16 cellular contexts compared by ENCODE assay signal in the genomic region with DNA sequence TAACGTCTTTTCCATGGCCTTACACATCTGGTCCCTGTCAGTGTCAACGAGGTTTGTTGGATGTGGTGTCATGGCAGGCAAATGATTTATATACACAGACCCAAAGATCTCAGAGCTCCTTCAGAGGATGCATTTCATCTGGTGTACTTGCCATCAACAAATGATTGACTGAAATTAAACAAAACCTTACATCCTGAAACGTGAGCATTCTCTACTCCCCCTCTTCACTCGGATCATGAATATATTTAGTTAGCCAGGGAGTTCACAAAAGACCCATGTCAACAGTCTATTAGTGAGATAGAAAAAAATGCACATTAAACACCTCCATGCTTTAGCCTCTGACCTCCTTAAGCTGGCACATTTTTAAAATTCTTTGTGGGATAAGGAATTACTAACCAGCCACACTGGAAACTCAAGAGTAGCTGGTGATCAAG.
A peak's percentile ranks its signal among the peaks of the same experiment; 100 is the strongest.
DNase-seq lines count a peak whose midpoint lies in the region; ATAC-seq and TF ChIP-seq lines count a peak whose summit lies in the region.
"Had no signal": no experiment of that assay in that cellular context is flagged by ENCODE, and none has a peak within 500 bp of the region (broad histone marks: within the 10 kb centered on the region; RNA-seq: fewer than 3 reads in every experiment).

No MANE protein-coding gene starts in this region.

- peak overlapping the region; percentile 42 for H2AFZ ChIP-seq in HCT116 (ENCODE audit: low read depth, low read length, poor library complexity, severe bottlenecking)

- POLR2A ChIA-PET in HCT116 (lab: Charles Lee), result no interaction called here

- H3K9me3 ChIP-seq in HCT116 (ENCODE audit: control insufficient read depth in 1 of 2, insufficient read depth in 1 of 2, low read depth in 1 of 2, low read length in 2 of 2) (no peaks in the 10 kb centered on the region), BE2C (no peaks in the 10 kb centered on the region)

- H3K79me2 ChIP-seq in HCT116 (ENCODE audit: insufficient read depth, low read length), result no peaks in the 10 kb centered on the region

- RAD21 ChIA-PET in HCT116 (lab: Charles Lee; ENCODE audit: low non-redundant PET in 1 of 2, low total read pairs in 2 of 2, uncharacterized antibody in 2 of 2, unreplicated experiment in 2 of 2), result no interaction called here

- DNase-seq in AG10803 (ENCODE audit: low read depth), result peak; percentile 28
- DNase-seq in HCT116 (ENCODE audit: low read depth, low spot score), result no peak
- DNase-seq in amniotic epithelial cell (ENCODE audit: low read depth), result peak; percentile 85
- peak; percentile 94 for DNase-seq in left kidney (ENCODE audit: low read depth, low spot score)
- no peak for DNase-seq in AML-193 (lab: John Stamatoyannopoulos, UW)
- no peak for DNase-seq in NK-92 treated with Interleukin-12 subunit alpha and Interleukin-12 subunit beta, amount 100 ng/mL, for 24 hours (lab: John Stamatoyannopoulos, UW)
- DNase-seq in activated effector memory CD4-positive, alpha-beta T cell treated with Interleukin-2 at 50 U/mL for 16 hours, result no peak
- no peak for DNase-seq in BE2C
- DNase-seq: CD4-positive, alpha-beta memory T cell; dermis blood vessel endothelial cell; glutamatergic neuron; H7; posterior cingulate gyrus; stimulated activated CD4-positive, alpha-beta T cell treated with anti-CD3 and anti-CD28 coated beads, Interleukin-4, amount 100 ng/mL, for 24 hours had no signal

- no peak for TF ChIP-seq POLR2A in HCT116 (IDR thresholded peaks at IDR 0.05; ENCODE audit: borderline replicate concordance, extremely low read depth, insufficient read depth, insufficient read length)

- no peaks in the 10 kb centered on the region for H3K36me3 ChIP-seq in HCT116 (ENCODE audit: control insufficient read depth in 1 of 2, insufficient read depth in 2 of 2, low read length in 2 of 2)
- no peaks in the 10 kb centered on the region for H3K36me3 ChIP-seq in BE2C

- H3K4me1 ChIP-seq in HCT116 (ENCODE audit: control insufficient read depth in 1 of 2, insufficient read depth in 2 of 2, low read length in 2 of 2) (peaks cover 0 to 11% of the 10 kb centered on the region in 2 experiments; a peak in 2 of 4 replicates), BE2C (no peaks in the 10 kb centered on the region)

- no peaks in the 10 kb centered on the region for H3K9me2 ChIP-seq in HCT116 (ENCODE audit: insufficient read depth)

- BruUV-seq in HCT116 (replicated peaks; lab: Mats Ljungman, UMichigan), result no TSS peak

- no peak overlapping the region for H3K4me3 ChIP-seq in AG10803 (ENCODE audit: low read length)
- H3K4me3 ChIP-seq in HCT116 (replicated peaks in 1 of 2; ENCODE audit: low read depth in 1 of 2, low read length in 2 of 2), result no peak overlapping the region
- H3K4me3 ChIP-seq in BE2C (ENCODE audit: low read depth, low read length), result no peak overlapping the region
- H3K4me3 ChIP-seq: lung had no signal

- intact Hi-C loops in HCT116 (cut with micrococcal nuclease), result no loop called here

- no peak overlapping the region for H3K9ac ChIP-seq in HCT116 (ENCODE audit: low read length)

- TF ChIP-seq CTCF in AG10803 (conservative IDR thresholded peaks at IDR 0.05; ENCODE audit: low read length) (no peak), HCT116 (IDR thresholded peaks at IDR 0.05 in 2 of 3, conservative IDR thresholded peaks at IDR 0.05 in 1 of 3; ENCODE audit: borderline replicate concordance in 1 of 3, insufficient read depth in 1 of 3, low read depth in 2 of 3, low read length in 2 of 3) (no peak), BE2C (IDR thresholded peaks at IDR 0.05; ENCODE audit: low read depth, low read length) (no peak)

- H4K20me1 ChIP-seq in HCT116 (ENCODE audit: insufficient read depth), result no peaks in the 10 kb centered on the region

- H3K27me3 ChIP-seq in HCT116 (ENCODE audit: insufficient read depth, low read length), result no peaks in the 10 kb centered on the region
- no peaks in the 10 kb centered on the region for H3K27me3 ChIP-seq in BE2C

- ATAC-seq in HCT116, result no peak
- ATAC-seq: Right ventricle myocardium inferior had no signal

- CTCF ChIA-PET in HCT116 (lab: Charles Lee), result no interaction called here

- no peak overlapping the region for H3K27ac ChIP-seq in HCT116 (ENCODE audit: low read depth, low read length)

- TF ChIP-seq RAD21 in HCT116 (IDR thresholded peaks at IDR 0.05; ENCODE audit: low read depth), result no peak

- no peak overlapping the region; the same call in 1 of the 2 replicates for H3K4me2 ChIP-seq in HCT116 (ENCODE audit: low read length)

TF ChIP-seq in HCT116, 20 proteins besides CTCF, POLR2A, EP300 and RAD21:
- TF ChIP-seq, protein P1, sequence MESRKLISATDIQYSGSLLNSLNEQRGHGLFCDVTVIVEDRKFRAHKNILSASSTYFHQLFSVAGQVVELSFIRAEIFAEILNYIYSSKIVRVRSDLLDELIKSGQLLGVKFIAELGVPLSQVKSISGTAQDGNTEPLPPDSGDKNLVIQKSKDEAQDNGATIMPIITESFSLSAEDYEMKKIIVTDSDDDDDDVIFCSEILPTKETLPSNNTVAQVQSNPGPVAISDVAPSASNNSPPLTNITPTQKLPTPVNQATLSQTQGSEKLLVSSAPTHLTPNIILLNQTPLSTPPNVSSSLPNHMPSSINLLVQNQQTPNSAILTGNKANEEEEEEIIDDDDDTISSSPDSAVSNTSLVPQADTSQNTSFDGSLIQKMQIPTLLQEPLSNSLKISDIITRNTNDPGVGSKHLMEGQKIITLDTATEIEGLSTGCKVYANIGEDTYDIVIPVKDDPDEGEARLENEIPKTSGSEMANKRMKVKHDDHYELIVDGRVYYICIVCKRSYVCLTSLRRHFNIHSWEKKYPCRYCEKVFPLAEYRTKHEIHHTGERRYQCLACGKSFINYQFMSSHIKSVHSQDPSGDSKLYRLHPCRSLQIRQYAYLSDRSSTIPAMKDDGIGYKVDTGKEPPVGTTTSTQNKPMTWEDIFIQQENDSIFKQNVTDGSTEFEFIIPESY (IDR thresholded peaks at IDR 0.05; ENCODE audit: extremely low read depth, insufficient replicate concordance, low read length), result no peak
- TF ChIP-seq EZH2phosphoT487 (IDR thresholded peaks at IDR 0.05; ENCODE audit: borderline replicate concordance) (no peak), SRF (IDR thresholded peaks at IDR 0.05; ENCODE audit: low read depth) (no peak), ZFX (IDR thresholded peaks at IDR 0.05) (no peak), ZNF274 (IDR thresholded peaks at IDR 0.05; ENCODE audit: low read depth, low read length) (no peak), JUND (IDR thresholded peaks at IDR 0.05) (no peak), SIN3A (IDR thresholded peaks at IDR 0.05; ENCODE audit: low read depth) (no peak), CEBPB (IDR thresholded peaks at IDR 0.05; ENCODE audit: low read depth) (no peak), ELF1 (IDR thresholded peaks at IDR 0.05; ENCODE audit: borderline replicate concordance, low read depth) (no peak), POLR2AphosphoS5 (IDR thresholded peaks at IDR 0.05; ENCODE audit: low read depth, low read length) (no peak), SP1 (IDR thresholded peaks at IDR 0.05; ENCODE audit: low read depth) (no peak), EGR1 (IDR thresholded peaks at IDR 0.05; ENCODE audit: low read depth) (no peak), EZH2 (IDR thresholded peaks at IDR 0.05) (no peak)
- TF ChIP-seq, protein P2, sequence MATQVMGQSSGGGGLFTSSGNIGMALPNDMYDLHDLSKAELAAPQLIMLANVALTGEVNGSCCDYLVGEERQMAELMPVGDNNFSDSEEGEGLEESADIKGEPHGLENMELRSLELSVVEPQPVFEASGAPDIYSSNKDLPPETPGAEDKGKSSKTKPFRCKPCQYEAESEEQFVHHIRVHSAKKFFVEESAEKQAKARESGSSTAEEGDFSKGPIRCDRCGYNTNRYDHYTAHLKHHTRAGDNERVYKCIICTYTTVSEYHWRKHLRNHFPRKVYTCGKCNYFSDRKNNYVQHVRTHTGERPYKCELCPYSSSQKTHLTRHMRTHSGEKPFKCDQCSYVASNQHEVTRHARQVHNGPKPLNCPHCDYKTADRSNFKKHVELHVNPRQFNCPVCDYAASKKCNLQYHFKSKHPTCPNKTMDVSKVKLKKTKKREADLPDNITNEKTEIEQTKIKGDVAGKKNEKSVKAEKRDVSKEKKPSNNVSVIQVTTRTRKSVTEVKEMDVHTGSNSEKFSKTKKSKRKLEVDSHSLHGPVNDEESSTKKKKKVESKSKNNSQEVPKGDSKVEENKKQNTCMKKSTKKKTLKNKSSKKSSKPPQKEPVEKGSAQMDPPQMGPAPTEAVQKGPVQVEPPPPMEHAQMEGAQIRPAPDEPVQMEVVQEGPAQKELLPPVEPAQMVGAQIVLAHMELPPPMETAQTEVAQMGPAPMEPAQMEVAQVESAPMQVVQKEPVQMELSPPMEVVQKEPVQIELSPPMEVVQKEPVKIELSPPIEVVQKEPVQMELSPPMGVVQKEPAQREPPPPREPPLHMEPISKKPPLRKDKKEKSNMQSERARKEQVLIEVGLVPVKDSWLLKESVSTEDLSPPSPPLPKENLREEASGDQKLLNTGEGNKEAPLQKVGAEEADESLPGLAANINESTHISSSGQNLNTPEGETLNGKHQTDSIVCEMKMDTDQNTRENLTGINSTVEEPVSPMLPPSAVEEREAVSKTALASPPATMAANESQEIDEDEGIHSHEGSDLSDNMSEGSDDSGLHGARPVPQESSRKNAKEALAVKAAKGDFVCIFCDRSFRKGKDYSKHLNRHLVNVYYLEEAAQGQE (IDR thresholded peaks at IDR 0.05; ENCODE audit: low read depth), result no peak
- TF ChIP-seq, protein P3, sequence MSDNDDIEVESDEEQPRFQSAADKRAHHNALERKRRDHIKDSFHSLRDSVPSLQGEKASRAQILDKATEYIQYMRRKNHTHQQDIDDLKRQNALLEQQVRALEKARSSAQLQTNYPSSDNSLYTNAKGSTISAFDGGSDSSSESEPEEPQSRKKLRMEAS (IDR thresholded peaks at IDR 0.05), result no peak
TF ChIP-seq in HCT116: peak in this region for 0.

Comparison
In these comparisons a context has a peak if more than half of its experiments do, and no peak if none do; other contexts are left out.
1. DNase-seq: peak in AG10803 (single experiment), amniotic epithelial cell (single experiment) and left kidney (single experiment); none in HCT116 (single experiment), AML-193 (0 of 2), NK-92 treated with Interleukin-12 subunit alpha and Interleukin-12 subunit beta, amount 100 ng/mL, for 24 hours (single experiment), activated effector memory CD4-positive, alpha-beta T cell treated with Interleukin-2 at 50 U/mL for 16 hours (single experiment) and BE2C (single experiment).